ENCODE assay signal across 8 cellular contexts in genomic region chr7:128662091-128662490, GRCh38. TPM values are rescaled to one million over a fixed set of nuclear protein-coding genes. Genes with fewer than 3 reads are reported as not detected.
"Had no signal": no experiment of that assay in that cellular context is flagged by ENCODE, and none has a peak within 500 bp of the region (broad histone marks: within the 10 kb centered on the region; RNA-seq: fewer than 3 reads in every experiment).

No MANE protein-coding gene starts in this region.

- H3K4me3 ChIP-seq: GM23248, HAP-1 had no signal

- H3K27me3 Mint-ChIP-seq: IgD-negative memory B cell had no signal

- DNase-seq: GM23248, GOT3, H7, KBM-7 had no signal

- FAIRE-seq: HTR-8/SVneo had no signal

- H3K4me1 ChIP-seq: HAP-1 had no signal

- H3K36me3 ChIP-seq: HAP-1 had no signal

- H3K36me3 Mint-ChIP-seq: IgD-negative memory B cell had no signal

- H3K27ac ChIP-seq: GM23248 had no signal

- H2AFZ ChIP-seq: GM23248 had no signal

- ATAC-seq: HCT116 had no signal

- H3K4me3 Mint-ChIP-seq: IgD-negative memory B cell had no signal

- H3K9ac ChIP-seq: GM23248 had no signal

RNA-seq across cellular contexts. Expression of gene GARIN1A, which starts 10.0 kb away (rescaled TPM):
- total RNA-seq: H7 had no signal
